In the genomic region with DNA sequence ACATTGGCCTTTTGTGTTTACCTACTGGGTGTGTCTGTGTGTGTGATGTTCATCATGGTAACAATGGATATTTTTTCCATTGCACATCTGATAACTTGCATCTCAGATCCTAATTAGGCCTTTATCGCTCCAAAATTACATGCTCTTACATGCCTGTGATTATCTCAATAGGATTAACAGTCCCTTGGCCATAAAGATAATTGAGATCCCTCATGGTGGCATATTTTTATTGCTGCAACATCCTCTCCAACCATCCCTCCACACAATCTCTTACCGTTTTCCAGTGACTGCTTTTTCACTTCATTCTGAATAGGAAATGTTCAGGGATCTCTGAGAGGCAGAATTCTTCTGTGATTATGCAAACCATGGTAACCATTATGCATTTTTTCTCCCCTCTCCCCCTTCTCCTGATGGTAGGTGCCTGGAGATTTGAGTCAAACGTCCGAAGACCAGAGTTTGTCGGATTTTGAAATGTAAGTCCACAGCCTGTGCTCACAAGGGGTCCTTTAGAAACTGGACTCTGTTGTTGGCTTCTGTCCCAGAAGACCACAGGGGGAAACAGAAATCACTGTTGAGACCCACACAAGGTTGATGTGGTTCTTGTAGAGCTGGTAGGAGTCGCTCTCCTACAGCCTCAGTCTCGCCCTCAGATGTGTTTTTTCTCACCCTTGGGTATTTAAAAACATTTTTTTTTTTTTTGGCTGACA, we compare ENCODE assay signal across 1 cellular context.
TF ChIP-seq lines count a peak whose summit lies in the region.

No MANE protein-coding gene starts in this region.

TF ChIP-seq in HEK293, 187 proteins besides CTCF, POLR2A, EP300 and RAD21 (continued from another document):
- TF ChIP-seq, protein P1, sequence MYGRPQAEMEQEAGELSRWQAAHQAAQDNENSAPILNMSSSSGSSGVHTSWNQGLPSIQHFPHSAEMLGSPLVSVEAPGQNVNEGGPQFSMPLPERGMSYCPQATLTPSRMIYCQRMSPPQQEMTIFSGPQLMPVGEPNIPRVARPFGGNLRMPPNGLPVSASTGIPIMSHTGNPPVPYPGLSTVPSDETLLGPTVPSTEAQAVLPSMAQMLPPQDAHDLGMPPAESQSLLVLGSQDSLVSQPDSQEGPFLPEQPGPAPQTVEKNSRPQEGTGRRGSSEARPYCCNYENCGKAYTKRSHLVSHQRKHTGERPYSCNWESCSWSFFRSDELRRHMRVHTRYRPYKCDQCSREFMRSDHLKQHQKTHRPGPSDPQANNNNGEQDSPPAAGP (tag by site-specific recombination; IDR thresholded peaks at IDR 0.05): peak; percentile 79
- TF ChIP-seq ZNF501 (tag by site-specific recombination; IDR thresholded peaks at IDR 0.05): no peak
- no peak for TF ChIP-seq GFI1B (tag by site-specific recombination; IDR thresholded peaks at IDR 0.05)
